Comparison of ENCODE assay signal across 25 cellular contexts in genomic region chr4:101037249-101037648, GRCh38.
DNase-seq lines count a peak whose midpoint lies in the region; ATAC-seq, FAIRE-seq and TF ChIP-seq lines count a peak whose summit lies in the region.
"Had no signal": no experiment of that assay in that cellular context is flagged by ENCODE, and none has a peak within 500 bp of the region (broad histone marks: within the 10 kb centered on the region; RNA-seq: fewer than 3 reads in every experiment).

No MANE protein-coding gene starts in this region.

- peak overlapping the region; percentile 37 for H3K4me2 ChIP-seq in endothelial cell of umbilical vein (ENCODE audit: insufficient read depth, low read length)
- H3K4me2 ChIP-seq: PC-9 had no signal

- H3K4me1 Mint-ChIP-seq in activated T-helper 1 cell treated with anti-CD3 and anti-CD28 coated beads, Interleukin-12 subunit alpha, Interleukin-12 subunit beta, Interleukin-2, Interleukin-4 antibody, amounts not matched to agents 30 ng/mL and 10 ng/mL and 1 ng/mL, durations not matched to agents 14 hours and 24 hours and 36 hours (ENCODE audit: low read depth), result peaks cover 23% of the 10 kb centered on the region
- peaks cover 9% of the 10 kb centered on the region for H3K4me1 Mint-ChIP-seq in activated CD4-positive, alpha-beta T cell treated with anti-CD3 and anti-CD28 coated beads, Interleukin-2, amount 10 ng/mL, durations not matched to agents 24 days and 14 days
- H3K4me1 Mint-ChIP-seq: stimulated activated memory B cell treated with anti-CD40 and anti-IgM and Interleukin-4, amounts not matched to agents 10 μg/mL and 1 μg/mL and 100 μg/mL, for 72 hours had no signal

- no peak overlapping the region for H2AFZ ChIP-seq in endothelial cell of umbilical vein (ENCODE audit: low read depth, low read length)
- H2AFZ ChIP-seq: PC-9 had no signal

- H4K20me1 ChIP-seq in endothelial cell of umbilical vein (replicated peaks; ENCODE audit: control insufficient read depth, extremely low read depth, insufficient read depth, low read length), result no peaks in the 10 kb centered on the region

- H3K79me2 ChIP-seq in endothelial cell of umbilical vein (ENCODE audit: control insufficient read depth, insufficient read depth, low read length), result no peaks in the 10 kb centered on the region

- dilution Hi-C loops in endothelial cell of umbilical vein (cut with MboI; ENCODE audit: extremely low pct_ligation_motif_present, low sequenced_read_pairs), result no loop called here

- no TSS peak for BruUV-seq in endothelial cell of umbilical vein (replicated peaks; lab: Mats Ljungman, UMichigan)

- H3K4me3 ChIP-seq in RWPE2 (ENCODE audit: severe bottlenecking) (no peak overlapping the region), endothelial cell of umbilical vein (replicated peaks in 1 of 3; ENCODE audit: insufficient read depth in 1 of 3, low read depth in 1 of 3, low read length in 3 of 3) (no peak overlapping the region), neutrophil (ENCODE audit: low read depth in 1 of 2, low read length in 1 of 2) (peak overlapping the region in 1 of 2 experiments; percentile 11), heart right ventricle (no peak overlapping the region)
- H3K4me3 ChIP-seq: pancreas, PC-9, sigmoid colon, SJCRH30 had no signal

- peak overlapping the region; percentile 38 for H3K9ac ChIP-seq in endothelial cell of umbilical vein (replicated peaks; ENCODE audit: extremely low read depth, insufficient read depth, low read length)

- H3K27ac ChIP-seq in RWPE2 (ENCODE audit: poor library complexity, severe bottlenecking) (peak overlapping the region; percentile 86), endothelial cell of umbilical vein (ENCODE audit: insufficient read depth, low read depth, low read length) (peak overlapping the region; percentile 83), neutrophil (peak overlapping the region; percentile 82), heart right ventricle (peak overlapping the region in 1 of 10 donors; percentile 40)
- H3K27ac ChIP-seq: pancreas, sigmoid colon, SJCRH30, VCaP had no signal

- FAIRE-seq in endothelial cell of umbilical vein (lab: Jason Lieb, UNC), result peak; percentile 62
- FAIRE-seq: G401.6, pancreas had no signal

- CTCF ChIA-PET in endothelial cell of umbilical vein (lab: Charles Lee), result interaction anchor here (1.1 to 1.4 kb wide), 2 partner anchors 16 to 216 kb away, joined by 3 read pairs; no protein-coding TSS in a partner anchor

- H3K4me3 Mint-ChIP-seq in activated T-helper 1 cell treated with anti-CD3 and anti-CD28 coated beads, Interleukin-12 subunit alpha, Interleukin-12 subunit beta, Interleukin-2, Interleukin-4 antibody, amounts not matched to agents 30 ng/mL and 10 ng/mL and 1 ng/mL, durations not matched to agents 14 hours and 24 hours and 36 hours, result no peak overlapping the region
- no peak overlapping the region for H3K4me3 Mint-ChIP-seq in activated CD4-positive, alpha-beta T cell treated with anti-CD3 and anti-CD28 coated beads, Interleukin-2, amount 10 ng/mL, durations not matched to agents 24 days and 14 days
- H3K4me3 Mint-ChIP-seq: stimulated activated memory B cell treated with anti-CD40 and anti-IgM and Interleukin-4, amounts not matched to agents 10 μg/mL and 1 μg/mL and 100 μg/mL, for 72 hours had no signal

- H3K36me3 ChIP-seq in RWPE2 (ENCODE audit: low read depth) (peaks cover 17% of the 10 kb centered on the region), endothelial cell of umbilical vein (ENCODE audit: control insufficient read depth in 2 of 2, extremely low read depth in 1 of 2, insufficient read depth in 2 of 2, low read length in 2 of 2) (no peaks in the 10 kb centered on the region), neutrophil (no peaks in the 10 kb centered on the region), heart right ventricle (peaks cover 0 to 18% (median 0%) of the 10 kb centered on the region in 9 donors)
- H3K36me3 ChIP-seq: pancreas had no signal

- DNase-seq in HCEC 1CT (peak; percentile 18), RWPE2 (ENCODE audit: low spot score) (no peak), endothelial cell of umbilical vein (ENCODE audit: low read depth, low spot score) (peak; percentile 36), heart right ventricle (no peak)
- no peak for DNase-seq in activated T-helper 1 cell treated with anti-CD3 and anti-CD28 coated beads, Interleukin-12 subunit alpha, Interleukin-12 subunit beta, Interleukin-2, Interleukin-4 antibody, amounts not matched to agents 30 ng/mL and 10 ng/mL and 1 ng/mL, durations not matched to agents 14 hours and 24 hours and 36 hours (ENCODE audit: low spot score)
- no peak for DNase-seq in activated CD4-positive, alpha-beta T cell treated with anti-CD3 and anti-CD28 coated beads, Interleukin-2, amount 10 ng/mL, durations not matched to agents 24 days and 14 days
- DNase-seq: activated CD4-positive, alpha-beta T cell treated with anti-CD3 and anti-CD28 coated beads, Interleukin-2, amount 50 U/mL, for 1 hour; activated CD8-positive, alpha-beta memory T cell treated with anti-CD3 and anti-CD28 coated beads, Interleukin-2, amount 50 U/mL, for 4 hours; anterior cingulate cortex; CD4-positive, alpha-beta T cell; DMS 273 treated with DMSO at 0.1 percent for 48 hours; hypothalamus; KBM-7; mesendoderm; naive thymus-derived CD4-positive, alpha-beta T cell; NCI-H1930; pancreas; PC-9; sigmoid colon; SJCRH30 had no signal

- POLR2A ChIA-PET in endothelial cell of umbilical vein (lab: Charles Lee), result no interaction called here

- ATAC-seq in RWPE2 (ENCODE audit: low read depth), result peak; percentile 87
- ATAC-seq in heart right ventricle, result no peak
- no peak for ATAC-seq in GM21367 (IDR thresholded peaks at IDR 0.05; ENCODE audit: unreplicated experiment)
- ATAC-seq: pancreas; stimulated activated memory B cell treated with anti-CD40 and anti-IgM and Interleukin-4, amounts not matched to agents 10 μg/mL and 1 μg/mL and 100 μg/mL, for 72 hours had no signal

- H3K4me1 ChIP-seq in RWPE2 (ENCODE audit: insufficient read depth, poor library complexity, severe bottlenecking) (peaks cover 16% of the 10 kb centered on the region), endothelial cell of umbilical vein (ENCODE audit: control insufficient read depth, extremely low read depth, insufficient read depth, low read length) (peaks cover 18% of the 10 kb centered on the region), neutrophil (ENCODE audit: control insufficient read depth in 1 of 2, insufficient read depth in 1 of 2, low read depth in 1 of 2, low read length in 1 of 2) (peaks cover 44 to 75% of the 10 kb centered on the region in 2 experiments), heart right ventricle (peaks cover 0 to 20% (median 9%) of the 10 kb centered on the region in 9 donors)
- H3K4me1 ChIP-seq: pancreas, sigmoid colon, SJCRH30 had no signal

- H3K27me3 ChIP-seq in RWPE2 (ENCODE audit: insufficient read depth, poor library complexity, severe bottlenecking) (no peaks in the 10 kb centered on the region), endothelial cell of umbilical vein (ENCODE audit: control insufficient read depth in 2 of 2, insufficient read depth in 2 of 2, low read length in 2 of 2) (no peaks in the 10 kb centered on the region), neutrophil (no peaks in the 10 kb centered on the region), heart right ventricle (no peaks in the 10 kb centered on the region)
- H3K27me3 ChIP-seq: pancreas, sigmoid colon, SJCRH30 had no signal

- peaks cover 2% of the 10 kb centered on the region for H3K27me3 Mint-ChIP-seq in activated T-helper 1 cell treated with anti-CD3 and anti-CD28 coated beads, Interleukin-12 subunit alpha, Interleukin-12 subunit beta, Interleukin-2, Interleukin-4 antibody, amounts not matched to agents 30 ng/mL and 10 ng/mL and 1 ng/mL, durations not matched to agents 14 hours and 24 hours and 36 hours (ENCODE audit: insufficient read depth)
- no peaks in the 10 kb centered on the region for H3K27me3 Mint-ChIP-seq in activated CD4-positive, alpha-beta T cell treated with anti-CD3 and anti-CD28 coated beads, Interleukin-2, amount 10 ng/mL, durations not matched to agents 24 days and 14 days
- H3K27me3 Mint-ChIP-seq: CD4-positive, alpha-beta T cell; naive thymus-derived CD4-positive, alpha-beta T cell; stimulated activated memory B cell treated with anti-CD40 and anti-IgM and Interleukin-4, amounts not matched to agents 10 μg/mL and 1 μg/mL and 100 μg/mL, for 72 hours had no signal

- WGBS in heart right ventricle, 2 donors, result 82 to 90% methylated on average over 3 of the region's 3 CpGs

- no peak for TF ChIP-seq POLR2A in endothelial cell of umbilical vein (IDR thresholded peaks at IDR 0.05; ENCODE audit: low read depth, low read length)

- no peaks in the 10 kb centered on the region for H3K9me3 Mint-ChIP-seq in activated T-helper 1 cell treated with anti-CD3 and anti-CD28 coated beads, Interleukin-12 subunit alpha, Interleukin-12 subunit beta, Interleukin-2, Interleukin-4 antibody, amounts not matched to agents 30 ng/mL and 10 ng/mL and 1 ng/mL, durations not matched to agents 14 hours and 24 hours and 36 hours
- H3K9me3 Mint-ChIP-seq in activated CD4-positive, alpha-beta T cell treated with anti-CD3 and anti-CD28 coated beads, Interleukin-2, amount 10 ng/mL, durations not matched to agents 24 days and 14 days, result no peaks in the 10 kb centered on the region
- H3K9me3 Mint-ChIP-seq: CD4-positive, alpha-beta T cell; naive thymus-derived CD4-positive, alpha-beta T cell; stimulated activated memory B cell treated with anti-CD40 and anti-IgM and Interleukin-4, amounts not matched to agents 10 μg/mL and 1 μg/mL and 100 μg/mL, for 72 hours had no signal

- intact Hi-C loops in endothelial cell of umbilical vein (cut with micrococcal nuclease) (loop anchor here (1.0 to 5.0 kb wide), 2 partner anchors 16 to 1100 kb away; no protein-coding TSS in a partner anchor), heart right ventricle (cut with DNase I) (loop anchor here in 1 of 10 donors (5.0 kb wide), 1 partner anchor 265 kb away; no protein-coding TSS in a partner anchor)
- intact Hi-C loops in activated T-helper 1 cell treated with anti-CD3 and anti-CD28 coated beads, Interleukin-12 subunit alpha, Interleukin-12 subunit beta, Interleukin-2, Interleukin-4 antibody, amounts not matched to agents 30 ng/mL and 10 ng/mL and 1 ng/mL, durations not matched to agents 14 hours and 24 hours and 36 hours (cut with micrococcal nuclease), result no loop called here
- intact Hi-C loops in activated CD4-positive, alpha-beta T cell treated with anti-CD3 and anti-CD28 coated beads, Interleukin-2, amount 10 ng/mL, durations not matched to agents 24 days and 14 days (cut with micrococcal nuclease), result loop anchor here (2.0 kb wide), 1 partner anchor 16 kb away; no protein-coding TSS in a partner anchor

- no peak overlapping the region for H3K27ac Mint-ChIP-seq in activated T-helper 1 cell treated with anti-CD3 and anti-CD28 coated beads, Interleukin-12 subunit alpha, Interleukin-12 subunit beta, Interleukin-2, Interleukin-4 antibody, amounts not matched to agents 30 ng/mL and 10 ng/mL and 1 ng/mL, durations not matched to agents 14 hours and 24 hours and 36 hours
- no peak overlapping the region for H3K27ac Mint-ChIP-seq in activated CD4-positive, alpha-beta T cell treated with anti-CD3 and anti-CD28 coated beads, Interleukin-2, amount 10 ng/mL, durations not matched to agents 24 days and 14 days
- H3K27ac Mint-ChIP-seq: stimulated activated memory B cell treated with anti-CD40 and anti-IgM and Interleukin-4, amounts not matched to agents 10 μg/mL and 1 μg/mL and 100 μg/mL, for 72 hours had no signal

- peaks cover 12% of the 10 kb centered on the region for H3K36me3 Mint-ChIP-seq in activated T-helper 1 cell treated with anti-CD3 and anti-CD28 coated beads, Interleukin-12 subunit alpha, Interleukin-12 subunit beta, Interleukin-2, Interleukin-4 antibody, amounts not matched to agents 30 ng/mL and 10 ng/mL and 1 ng/mL, durations not matched to agents 14 hours and 24 hours and 36 hours (ENCODE audit: low read depth)
- peaks cover 5% of the 10 kb centered on the region for H3K36me3 Mint-ChIP-seq in activated CD4-positive, alpha-beta T cell treated with anti-CD3 and anti-CD28 coated beads, Interleukin-2, amount 10 ng/mL, durations not matched to agents 24 days and 14 days (ENCODE audit: low read depth)

- no peaks in the 10 kb centered on the region for H3K9me1 ChIP-seq in endothelial cell of umbilical vein (replicated peaks; ENCODE audit: control insufficient read depth, extremely low read depth, insufficient read depth, low read length)

- H3K9me3 ChIP-seq in RWPE2 (ENCODE audit: severe bottlenecking) (no peaks in the 10 kb centered on the region), endothelial cell of umbilical vein (replicated peaks; ENCODE audit: control insufficient read depth, insufficient read depth, low read length) (no peaks in the 10 kb centered on the region), neutrophil (no peaks in the 10 kb centered on the region), heart right ventricle (no peaks in the 10 kb centered on the region)
- H3K9me3 ChIP-seq: pancreas, sigmoid colon, SJCRH30 had no signal

- no peak for TF ChIP-seq CTCF in RWPE2 (IDR thresholded peaks at IDR 0.05; ENCODE audit: poor library complexity, severe bottlenecking)
- no peak for TF ChIP-seq CTCF in endothelial cell of umbilical vein (IDR thresholded peaks at IDR 0.05; ENCODE audit: extremely low read depth in 1 of 2, insufficient read depth in 1 of 2, low read depth in 1 of 2, low read length in 2 of 2)
- no peak for TF ChIP-seq CTCF in neutrophil (IDR thresholded peaks at IDR 0.05)
- TF ChIP-seq CTCF in heart right ventricle (IDR thresholded peaks at IDR 0.05), result no peak

Comparison
In these comparisons a context has a peak if more than half of its experiments do, and no peak if none do; other contexts are left out.
1. DNase-seq: peak in HCEC 1CT (single experiment) and endothelial cell of umbilical vein (single experiment); none in RWPE2 (single experiment), heart right ventricle (0 of 2), activated T-helper 1 cell treated with anti-CD3 and anti-CD28 coated beads, Interleukin-12 subunit alpha, Interleukin-12 subunit beta, Interleukin-2, Interleukin-4 antibody, amounts not matched to agents 30 ng/mL and 10 ng/mL and 1 ng/mL, durations not matched to agents 14 hours and 24 hours and 36 hours (single experiment) and activated CD4-positive, alpha-beta T cell treated with anti-CD3 and anti-CD28 coated beads, Interleukin-2, amount 10 ng/mL, durations not matched to agents 24 days and 14 days (single experiment).